In genomic region chr15:85741021-85741421, GRCh38 we compare ENCODE assay signal across 1 cellular context.
TF ChIP-seq lines count a peak whose summit lies in the region.

No MANE protein-coding gene starts in this region.

TF ChIP-seq in GM12878, 131 proteins besides CTCF, POLR2A, EP300 and RAD21 (continued from another document):
- TF ChIP-seq MLLT1 (IDR thresholded peaks at IDR 0.05) (no peak), BMI1 (IDR thresholded peaks at IDR 0.05; ENCODE audit: borderline replicate concordance) (no peak), IKZF2 (IDR thresholded peaks at IDR 0.05) (no peak), SPI1 (IDR thresholded peaks at IDR 0.05; ENCODE audit: borderline replicate concordance, insufficient read depth, low read depth, low read length) (no peak), CEBPB (IDR thresholded peaks at IDR 0.05; ENCODE audit: borderline replicate concordance in 1 of 2, low read depth in 2 of 2, low read length in 2 of 2) (no peak), STAT1 (conservative IDR thresholded peaks at IDR 0.05) (no peak), NFIC (IDR thresholded peaks at IDR 0.05; ENCODE audit: low read depth, low read length) (no peak)
